18 cellular contexts compared by ENCODE assay signal in genomic region chr17:260944-261343, GRCh38.
A peak's percentile ranks its signal among the peaks of the same experiment; 100 is the strongest.
DNase-seq lines count a peak whose midpoint lies in the region; ATAC-seq and TF ChIP-seq lines count a peak whose summit lies in the region.
"Had no signal": no experiment of that assay in that cellular context is flagged by ENCODE, and none has a peak within 500 bp of the region (broad histone marks: within the 10 kb centered on the region; RNA-seq: fewer than 3 reads in every experiment).

No MANE protein-coding gene starts in this region.

- peak; percentile 6 for DNase-seq in activated CD4-positive, CD25-positive, alpha-beta regulatory T cell treated with anti-CD3 and anti-CD28 coated beads, Interleukin-2, amount 50 U/mL, for 72 hours
- DNase-seq in esophagus muscularis mucosa (ENCODE audit: extremely low spot score), result no peak
- no peak for DNase-seq in neuronal stem cell (ENCODE audit: low spot score)
- DNase-seq: C1 segment of cervical spinal cord, DMS153, EL, GOT3, KBM-7, NCI-H1048, NCI-H226, NCI-H526 treated with DMSO at 0.1 percent for 48 hours, OCI-M1 had no signal

- no peak for TF ChIP-seq POLR2A in esophagus muscularis mucosa (IDR thresholded peaks at IDR 0.05; ENCODE audit: low read depth)

- no peaks in the 10 kb centered on the region for H3K27me3 ChIP-seq in BLaER1
- H3K27me3 ChIP-seq in esophagus muscularis mucosa, result peaks cover 0 to 10% (median 0%) of the 10 kb centered on the region in 4 donors
- H3K27me3 ChIP-seq in parathyroid adenoma (ENCODE audit: control insufficient read depth, insufficient read depth, low read length), result no peaks in the 10 kb centered on the region
- H3K27me3 ChIP-seq in neuronal stem cell (ENCODE audit: control insufficient read depth in 3 of 3, insufficient read depth in 3 of 3, low read depth in 1 of 3, low read length in 3 of 3), result peaks cover 0 to 3% (median 0%) of the 10 kb centered on the region in 3 experiments

- H2AK5ac ChIP-seq in neuronal stem cell (ENCODE audit: low read depth, low read length), result no peak overlapping the region

- no peak overlapping the region for H3K27ac ChIP-seq in BLaER1
- H3K27ac ChIP-seq in esophagus muscularis mucosa (replicated peaks in 1 of 4), result peak overlapping the region in 3 of 4 donors; percentile 40 to 51 (median 45)
- H3K27ac ChIP-seq in parathyroid adenoma, result peak overlapping the region; percentile 11
- no peak overlapping the region for H3K27ac ChIP-seq in neuronal stem cell (replicated peaks; ENCODE audit: low read length)
- H3K27ac ChIP-seq: 22Rv1 had no signal

- no peak overlapping the region for H2BK5ac ChIP-seq in neuronal stem cell (ENCODE audit: low read length)

- intact Hi-C loops in esophagus muscularis mucosa (cut with DNase I), result no loop called here

- no peak overlapping the region for H3K14ac ChIP-seq in neuronal stem cell (ENCODE audit: low read length)

- no peak overlapping the region for H3K4ac ChIP-seq in neuronal stem cell (ENCODE audit: low read length)

- no peak overlapping the region for H2AFZ ChIP-seq in parathyroid adenoma
- no peak overlapping the region for H2AFZ ChIP-seq in neuronal stem cell (ENCODE audit: low read length)

- H2BK120ac ChIP-seq in neuronal stem cell (ENCODE audit: low read depth, low read length), result no peak overlapping the region

- H4K91ac ChIP-seq in neuronal stem cell (ENCODE audit: low read depth, low read length, poor library complexity), result no peak overlapping the region

- H3K9ac ChIP-seq in BLaER1 (0 out of 2 replicates have a peak overlapping the region, but pooled peaks have one; percentile 6), parathyroid adenoma (no peak overlapping the region), neuronal stem cell (ENCODE audit: low read depth, low read length, poor library complexity) (no peak overlapping the region)

- H3K23ac ChIP-seq in neuronal stem cell (ENCODE audit: low read depth, low read length, poor library complexity), result no peak overlapping the region

- no peak for ATAC-seq in activated CD4-positive, CD25-positive, alpha-beta regulatory T cell treated with anti-CD3 and anti-CD28 coated beads, Interleukin-2, amount 50 U/mL, for 24 hours
- ATAC-seq in HG02885 (IDR thresholded peaks at IDR 0.05; ENCODE audit: poor library complexity, unreplicated experiment) (no peak), HG03135 (IDR thresholded peaks at IDR 0.05; ENCODE audit: unreplicated experiment) (no peak)

- H2BK12ac ChIP-seq in neuronal stem cell (ENCODE audit: low read length), result no peak overlapping the region

- no peak overlapping the region for H2BK15ac ChIP-seq in neuronal stem cell (ENCODE audit: low read length)

- H3K4me3 ChIP-seq in BLaER1, result no peak overlapping the region
- H3K4me3 ChIP-seq in esophagus muscularis mucosa, result no peak overlapping the region
- no peak overlapping the region for H3K4me3 ChIP-seq in parathyroid adenoma (ENCODE audit: low read depth, low read length)
- no peak overlapping the region for H3K4me3 ChIP-seq in neuronal stem cell (ENCODE audit: low read length in 2 of 2)

- TF ChIP-seq EP300 in esophagus muscularis mucosa (IDR thresholded peaks at IDR 0.05), result no peak

- H3K9me3 ChIP-seq in BLaER1 (peaks cover 31% of the 10 kb centered on the region), esophagus muscularis mucosa (no peaks in the 10 kb centered on the region), parathyroid adenoma (ENCODE audit: control insufficient read depth, low read length) (no peaks in the 10 kb centered on the region), neuronal stem cell (replicated peaks in 1 of 2; ENCODE audit: control insufficient read depth in 2 of 2, insufficient read depth in 1 of 2, low read depth in 1 of 2, low read length in 2 of 2) (peaks cover 4 to 18% of the 10 kb centered on the region in 2 donors)

- TF ChIP-seq CTCF in esophagus muscularis mucosa (IDR thresholded peaks at IDR 0.05) (no peak), parathyroid adenoma (IDR thresholded peaks at IDR 0.05) (no peak)

- no peak overlapping the region for H3K18ac ChIP-seq in neuronal stem cell (ENCODE audit: low read length)

- peaks cover 14% of the 10 kb centered on the region; the same call in 1 of the 2 replicates for H4K20me1 ChIP-seq in BLaER1

- 67% methylated on average over 4 of the region's 4 CpGs for WGBS in esophagus muscularis mucosa
- WGBS in neuronal stem cell (ENCODE audit: extremely low coverage in 2 of 2, insufficient read length in 2 of 2, insufficient replicate concordance in 1 of 2), 2 donors, result no CpG with 5 or more reads among the region's 4 CpGs

- H3K36me3 ChIP-seq in BLaER1, result peaks cover 36% of the 10 kb centered on the region
- peaks cover 0 to 8% (median 0%) of the 10 kb centered on the region in 4 donors for H3K36me3 ChIP-seq in esophagus muscularis mucosa
- H3K36me3 ChIP-seq in parathyroid adenoma (ENCODE audit: control insufficient read depth, insufficient read depth, low read length), result no peaks in the 10 kb centered on the region
- no peaks in the 10 kb centered on the region for H3K36me3 ChIP-seq in neuronal stem cell (replicated peaks in 1 of 2; ENCODE audit: control insufficient read depth in 2 of 2, insufficient read depth in 2 of 2, low read length in 2 of 2)

- H3K4me2 ChIP-seq in BLaER1, result peak overlapping the region; percentile 59; the same call in 1 of the 2 replicates
- no peak overlapping the region for H3K4me2 ChIP-seq in parathyroid adenoma (ENCODE audit: low read length)
- H3K4me2 ChIP-seq in neuronal stem cell (ENCODE audit: insufficient read depth, low read length, poor library complexity, severe bottlenecking), result no peak overlapping the region

- H3K4me1 ChIP-seq in BLaER1 (peaks cover 29% of the 10 kb centered on the region), esophagus muscularis mucosa (peaks cover 3 to 30% (median 9%) of the 10 kb centered on the region in 4 donors), parathyroid adenoma (no peaks in the 10 kb centered on the region), neuronal stem cell (ENCODE audit: control insufficient read depth in 2 of 2, insufficient read depth in 1 of 2, low read depth in 1 of 2, low read length in 2 of 2) (peaks cover 0 to 11% of the 10 kb centered on the region in 2 donors)

- no peaks in the 10 kb centered on the region for H3K79me2 ChIP-seq in parathyroid adenoma

- no peaks in the 10 kb centered on the region for H3K79me1 ChIP-seq in neuronal stem cell (ENCODE audit: low read depth, low read length)

- H4K8ac ChIP-seq in neuronal stem cell (ENCODE audit: low read depth, low read length), result no peak overlapping the region

Comparison
In these comparisons a context has a peak if more than half of its experiments do, and no peak if none do; other contexts are left out.
1. H3K27ac ChIP-seq: peak in esophagus muscularis mucosa (3 of 4) and parathyroid adenoma (single experiment); none in BLaER1 (single experiment) and neuronal stem cell (single experiment).